ENCODE assay signal across 8 cellular contexts in genomic region chr11:117232911-117233409, GRCh38. TPM values are rescaled to one million over a fixed set of nuclear protein-coding genes. Genes with fewer than 3 reads are reported as not detected.
A peak's percentile ranks its signal among the peaks of the same experiment; 100 is the strongest.
DNase-seq lines count a peak whose midpoint lies in the region; ATAC-seq and TF ChIP-seq lines count a peak whose summit lies in the region.

No MANE protein-coding gene starts in this region.

- H3K4me1 Mint-ChIP-seq in HFFc6 (ENCODE audit: low read depth): peaks cover 35% of the 10 kb centered on the region
- peaks cover 31% of the 10 kb centered on the region for H3K4me1 Mint-ChIP-seq in activated T-helper 2 cell treated with anti-CD3 and anti-CD28 coated beads, Interferon-gamma antibody, Interleukin-2, Interleukin-4, amounts not matched to agents 10 μg/mL and 5 μg/mL and 100 μg/mL, durations not matched to agents 14 hours and 24 hours and 36 hours (ENCODE audit: low read depth)

- H3K9me3 ChIP-seq in BLaER1: no peaks in the 10 kb centered on the region
- H3K9me3 ChIP-seq in right atrium auricular region: no peaks in the 10 kb centered on the region

- H3K4me1 ChIP-seq in BLaER1: peaks cover 38% of the 10 kb centered on the region
- peaks cover 0 to 34% of the 10 kb centered on the region in 2 donors for H3K4me1 ChIP-seq in right atrium auricular region

- peaks cover 4% of the 10 kb centered on the region for H3K36me3 Mint-ChIP-seq in HFFc6 (ENCODE audit: low read depth)
- H3K36me3 Mint-ChIP-seq in activated T-helper 2 cell treated with anti-CD3 and anti-CD28 coated beads, Interferon-gamma antibody, Interleukin-2, Interleukin-4, amounts not matched to agents 10 μg/mL and 5 μg/mL and 100 μg/mL, durations not matched to agents 14 hours and 24 hours and 36 hours (ENCODE audit: low read depth): peaks cover 30% of the 10 kb centered on the region

- H3K9me3 Mint-ChIP-seq in HFFc6: no peaks in the 10 kb centered on the region
- no peaks in the 10 kb centered on the region for H3K9me3 Mint-ChIP-seq in activated T-helper 2 cell treated with anti-CD3 and anti-CD28 coated beads, Interferon-gamma antibody, Interleukin-2, Interleukin-4, amounts not matched to agents 10 μg/mL and 5 μg/mL and 100 μg/mL, durations not matched to agents 14 hours and 24 hours and 36 hours

- H3K36me3 ChIP-seq in BLaER1: peaks cover 34% of the 10 kb centered on the region
- peaks cover 24% of the 10 kb centered on the region for H3K36me3 ChIP-seq in right atrium auricular region

- no peaks in the 10 kb centered on the region for H3K27me3 ChIP-seq in BLaER1
- H3K27me3 ChIP-seq in right atrium auricular region: no peaks in the 10 kb centered on the region

- TF ChIP-seq CTCF in HFFc6 (IDR thresholded peaks at IDR 0.05) (no peak), right atrium auricular region (IDR thresholded peaks at IDR 0.05) (no peak)

- ATAC-seq in sciatic nerve: peak; percentile 42
- no peak for ATAC-seq in GM19395 (IDR thresholded peaks at IDR 0.05; ENCODE audit: unreplicated experiment)

- no peaks in the 10 kb centered on the region; the same call in 1 of the 2 replicates for H3K27me3 Mint-ChIP-seq in HFFc6 (ENCODE audit: insufficient read depth)
- no peaks in the 10 kb centered on the region for H3K27me3 Mint-ChIP-seq in activated T-helper 2 cell treated with anti-CD3 and anti-CD28 coated beads, Interferon-gamma antibody, Interleukin-2, Interleukin-4, amounts not matched to agents 10 μg/mL and 5 μg/mL and 100 μg/mL, durations not matched to agents 14 hours and 24 hours and 36 hours (ENCODE audit: low read depth)

- peaks cover 26% of the 10 kb centered on the region; the same call in 1 of the 2 replicates for H4K20me1 ChIP-seq in BLaER1

- H3K4me3 ChIP-seq in BLaER1 (peak overlapping the region; percentile 97), right atrium auricular region (peak overlapping the region; percentile 67 to 97)

- peak overlapping the region; percentile 79 for H3K27ac Mint-ChIP-seq in HFFc6
- peak overlapping the region; percentile 76 for H3K27ac Mint-ChIP-seq in activated T-helper 2 cell treated with anti-CD3 and anti-CD28 coated beads, Interferon-gamma antibody, Interleukin-2, Interleukin-4, amounts not matched to agents 10 μg/mL and 5 μg/mL and 100 μg/mL, durations not matched to agents 14 hours and 24 hours and 36 hours

- H3K27ac ChIP-seq in BLaER1 (peak overlapping the region; percentile 80), right atrium auricular region (peak overlapping the region; percentile 97)

- peak overlapping the region; percentile 96 for H3K4me2 ChIP-seq in BLaER1

- peak overlapping the region; percentile 90 for H3K4me3 Mint-ChIP-seq in HFFc6
- peak overlapping the region; percentile 85 for H3K4me3 Mint-ChIP-seq in activated T-helper 2 cell treated with anti-CD3 and anti-CD28 coated beads, Interferon-gamma antibody, Interleukin-2, Interleukin-4, amounts not matched to agents 10 μg/mL and 5 μg/mL and 100 μg/mL, durations not matched to agents 14 hours and 24 hours and 36 hours (ENCODE audit: low read depth)

- intact Hi-C loops in activated T-helper 2 cell treated with anti-CD3 and anti-CD28 coated beads, Interferon-gamma antibody, Interleukin-2, Interleukin-4, amounts not matched to agents 10 μg/mL and 5 μg/mL and 100 μg/mL, durations not matched to agents 14 hours and 24 hours and 36 hours (cut with micrococcal nuclease): loop anchor here (2.0 to 5.0 kb wide), 4 partner anchors 381 to 584 kb away; partner anchors contain the start of genes BUD13 and ZPR1
- intact Hi-C loops in sciatic nerve (cut with DNase I): no loop called here

- DNase-seq in HFFc6 (no peak), right atrium auricular region (ENCODE audit: low spot score) (peak; percentile 59), sciatic nerve (ENCODE audit: low spot score) (no peak), NCI-H1105 (lab: John Stamatoyannopoulos, UW) (no peak), SW480 (ENCODE audit: low spot score) (no peak)
- DNase-seq in activated T-helper 2 cell treated with anti-CD3 and anti-CD28 coated beads, Interferon-gamma antibody, Interleukin-2, Interleukin-4, amounts not matched to agents 10 μg/mL and 5 μg/mL and 100 μg/mL, durations not matched to agents 14 hours and 24 hours and 36 hours (ENCODE audit: low spot score): no peak

- H3K9ac ChIP-seq in BLaER1: peak overlapping the region; percentile 84

RNA-seq across cellular contexts. Expression of gene RNF214, which starts 0.5 kb away (rescaled TPM):
- 10 to 100 TPM; 17.7 to 25.6 (median 22.1) TPM for total RNA-seq in HFFc6 (2021; fragmentation: NEBNext Ultra II Directional; extraction: Animal tissue kit (Norgen Biotek cat#: 25700))
- total RNA-seq in activated T-helper 2 cell treated with anti-CD3 and anti-CD28 coated beads, Interferon-gamma antibody, Interleukin-2, Interleukin-4, amounts not matched to agents 10 μg/mL and 5 μg/mL and 100 μg/mL, durations not matched to agents 14 hours and 24 hours and 36 hours: 22.7 and 25.8 TPM in 2 replicates
- total RNA-seq in right atrium auricular region (10 to 100 TPM; 11.0 to 11.5 TPM), sciatic nerve (36.8 TPM)

RNA-seq across cellular contexts. Expression of gene PCSK7, which starts 1.1 kb away (rescaled TPM):
- total RNA-seq in HFFc6 (2021; fragmentation: NEBNext Ultra II Directional; extraction: Animal tissue kit (Norgen Biotek cat#: 25700)): 10 to 100 TPM; 64.1 to 73.6 (median 68.0) TPM
- total RNA-seq in activated T-helper 2 cell treated with anti-CD3 and anti-CD28 coated beads, Interferon-gamma antibody, Interleukin-2, Interleukin-4, amounts not matched to agents 10 μg/mL and 5 μg/mL and 100 μg/mL, durations not matched to agents 14 hours and 24 hours and 36 hours: 151 and 154 TPM in 2 replicates
- total RNA-seq in right atrium auricular region (10 to 100 TPM; 25.3 to 32.8 TPM), sciatic nerve (68.7 TPM)

RNA-seq across cellular contexts. Expression of gene TAGLN, which starts 33.8 kb away (rescaled TPM):
- 1,000 to 10,000 TPM; 1,668 to 2,517 (median 1,780) TPM for total RNA-seq in HFFc6 (2021; fragmentation: NEBNext Ultra II Directional; extraction: Animal tissue kit (Norgen Biotek cat#: 25700))
- total RNA-seq in activated T-helper 2 cell treated with anti-CD3 and anti-CD28 coated beads, Interferon-gamma antibody, Interleukin-2, Interleukin-4, amounts not matched to agents 10 μg/mL and 5 μg/mL and 100 μg/mL, durations not matched to agents 14 hours and 24 hours and 36 hours: 3.1 and 3.8 TPM in 2 replicates
- total RNA-seq in right atrium auricular region (1,000 to 10,000 TPM in 1 of 2 donors, 100 to 1,000 TPM in 1; 442 to 1,859 TPM), sciatic nerve (1,988 TPM)

RNA-seq across cellular contexts. Expression of gene SIDT2, which starts 54.4 kb away (rescaled TPM):
- 10 to 100 TPM; 33.9 to 53.9 (median 37.7) TPM for total RNA-seq in HFFc6 (2021; fragmentation: NEBNext Ultra II Directional; extraction: Animal tissue kit (Norgen Biotek cat#: 25700))
- total RNA-seq in activated T-helper 2 cell treated with anti-CD3 and anti-CD28 coated beads, Interferon-gamma antibody, Interleukin-2, Interleukin-4, amounts not matched to agents 10 μg/mL and 5 μg/mL and 100 μg/mL, durations not matched to agents 14 hours and 24 hours and 36 hours: 26.1 and 27.1 TPM in 2 replicates
- total RNA-seq in right atrium auricular region (10 to 100 TPM; 19.1 to 33.0 TPM), sciatic nerve (94.4 TPM)

RNA-seq across cellular contexts. Expression of gene BACE1-AS, which starts 58.2 kb away (rescaled TPM):
- total RNA-seq in HFFc6 (2021; fragmentation: NEBNext Ultra II Directional; extraction: Animal tissue kit (Norgen Biotek cat#: 25700)): 1 to 10 TPM; 4.3 to 6.4 (median 5.7) TPM
- total RNA-seq in activated T-helper 2 cell treated with anti-CD3 and anti-CD28 coated beads, Interferon-gamma antibody, Interleukin-2, Interleukin-4, amounts not matched to agents 10 μg/mL and 5 μg/mL and 100 μg/mL, durations not matched to agents 14 hours and 24 hours and 36 hours: 4.6 and 5.3 TPM in 2 replicates
- total RNA-seq in right atrium auricular region (1 to 10 TPM; 7.5 to 9.0 TPM), sciatic nerve (13.2 TPM)

Comparison
In these comparisons a context has a peak if more than half of its experiments do, and no peak if none do; other contexts are left out.
1. RNA of gene TAGLN, which starts 33.8 kb away (total RNA-seq): 1,988 TPM in sciatic nerve (single experiment), 442 to 1,859 TPM in right atrium auricular region and 1,668 to 2,517 TPM in HFFc6; 3.1 to 3.8 TPM in activated T-helper 2 cell treated with anti-CD3 and anti-CD28 coated beads, Interferon-gamma antibody, Interleukin-2, Interleukin-4, amounts not matched to agents 10 μg/mL and 5 μg/mL and 100 μg/mL, durations not matched to agents 14 hours and 24 hours and 36 hours; every median in the first group is over 10 times any median in the second.